Comparison of ENCODE assay signal across 8 cellular contexts in the genomic region with DNA sequence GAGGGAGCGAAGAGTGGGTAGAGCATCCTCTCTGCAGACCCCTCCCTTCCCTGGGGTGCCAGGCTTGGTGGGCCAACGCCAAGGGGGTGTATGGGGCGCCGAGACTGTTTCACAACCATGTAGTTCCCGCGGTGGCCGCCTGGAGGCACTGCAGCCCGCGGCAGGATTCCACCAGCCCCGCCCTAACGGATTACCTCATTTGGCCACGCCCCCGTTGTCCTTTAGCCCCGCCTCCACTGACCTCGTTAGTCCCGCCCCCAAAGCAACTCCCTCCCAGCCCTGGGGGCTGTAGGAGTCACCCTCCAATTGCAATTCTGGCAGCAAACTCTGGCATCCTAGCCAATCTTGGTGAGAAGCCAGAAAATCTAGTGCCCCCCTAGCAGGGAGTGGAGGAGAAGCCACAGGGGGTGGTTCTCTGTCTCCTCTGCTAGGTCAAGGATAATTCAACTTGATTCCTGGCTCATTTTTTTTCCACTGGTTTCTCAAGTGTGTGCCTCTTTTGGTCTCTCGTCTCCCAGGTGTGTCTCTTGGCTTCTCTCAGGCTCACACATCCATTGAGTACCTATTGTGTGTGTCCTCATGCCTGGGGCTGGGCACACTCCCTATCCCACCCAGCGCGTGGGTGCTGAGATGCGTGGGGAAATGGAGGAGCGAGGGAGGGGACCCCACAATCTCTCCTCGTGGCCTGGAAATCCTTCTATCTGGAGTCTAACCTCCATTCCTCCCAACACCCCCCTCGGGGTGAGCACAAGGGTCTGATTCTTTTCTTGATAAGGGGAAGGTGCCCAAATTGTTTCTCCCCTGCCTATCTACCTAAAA. TPM values are rescaled to one million over a fixed set of nuclear protein-coding genes. Genes with fewer than 3 reads are reported as not detected.
DNase-seq lines count a peak whose midpoint lies in the region; ATAC-seq, FAIRE-seq and TF ChIP-seq lines count a peak whose summit lies in the region.

No MANE protein-coding gene starts in this region.

- no peak overlapping the region for H3K4me3 ChIP-seq in BLaER1
- H3K4me3 ChIP-seq in H7 (ENCODE audit: insufficient read depth, low read depth, low read length) = peak overlapping the region; percentile 70
- H3K4me3 ChIP-seq in fibroblast of lung (replicated peaks in 1 of 4; ENCODE audit: control extremely low read depth in 1 of 4, insufficient read depth in 1 of 4, low read depth in 3 of 4, low read length in 4 of 4) = no peak overlapping the region

- DNase-seq in H7 (peak; percentile 95), RCC 7860 (ENCODE audit: low spot score) (peak; percentile 17), fibroblast of lung (ENCODE audit: low read depth in 2 of 2) (peak in 1 of 2 donors; percentile 66)
- DNase-seq in activated T-cell treated with anti-CD3 and anti-CD28 coated beads, Interleukin-2, amount 50 U/mL, for 48 hours = peak; percentile 93 to 96
- peak; percentile 72 for DNase-seq in stimulated activated naive CD4-positive, alpha-beta T cell treated with Interleukin-2 at 50 U/mL for 16 hours (lab: John Stamatoyannopoulos, UW)

- peaks cover 33% of the 10 kb centered on the region for H3K4me1 Mint-ChIP-seq in nephron

- ATAC-seq in GM21825 (IDR thresholded peaks at IDR 0.05; ENCODE audit: unreplicated experiment) = no peak

- TF ChIP-seq CTCF in fibroblast of lung (conservative IDR thresholded peaks at IDR 0.05 in 1 of 2, IDR thresholded peaks at IDR 0.05 in 1 of 2; ENCODE audit: low read depth in 1 of 2, low read length in 2 of 2) (peak; percentile 76 to 87), nephron (IDR thresholded peaks at IDR 0.05; ENCODE audit: unreplicated experiment in 3 of 3) (peak; percentile 95 to 99 (median 96))

- H3K4me1 ChIP-seq in BLaER1 (peaks cover 29% of the 10 kb centered on the region), fibroblast of lung (ENCODE audit: control insufficient read depth, extremely low read depth, insufficient read depth, low read length) (no peaks in the 10 kb centered on the region)

- H3K27me3 ChIP-seq in BLaER1 (peaks cover 30% of the 10 kb centered on the region), H7 (ENCODE audit: control insufficient read depth, insufficient read depth, low read length) (peaks cover 8% of the 10 kb centered on the region), fibroblast of lung (ENCODE audit: control insufficient read depth, insufficient read depth, low read length) (peaks cover 13% of the 10 kb centered on the region)

- peak overlapping the region; percentile 63 for H3K4me2 ChIP-seq in BLaER1
- no peak overlapping the region for H3K4me2 ChIP-seq in fibroblast of lung (ENCODE audit: extremely low read depth, insufficient read depth, low read length)

- H4K20me1 ChIP-seq in BLaER1 (no peaks in the 10 kb centered on the region), fibroblast of lung (ENCODE audit: control insufficient read depth, extremely low read depth, insufficient read depth, low read length) (no peaks in the 10 kb centered on the region)

- H3K79me2 ChIP-seq in fibroblast of lung (ENCODE audit: control insufficient read depth, insufficient read depth, low read length) = no peaks in the 10 kb centered on the region

- peaks cover 25% of the 10 kb centered on the region for H3K27me3 Mint-ChIP-seq in nephron (ENCODE audit: low read depth)

- no peak overlapping the region for H3K27ac ChIP-seq in BLaER1
- H3K27ac ChIP-seq in fibroblast of lung (ENCODE audit: insufficient read depth, low read length) = no peak overlapping the region

- FAIRE-seq in RCC 7860 (lab: Jason Lieb, UNC) = no peak

- H3K9ac ChIP-seq in BLaER1 (no peak overlapping the region), fibroblast of lung (ENCODE audit: insufficient read depth, low read length) (no peak overlapping the region)

- H3K27ac Mint-ChIP-seq in nephron = peak overlapping the region; percentile 49 to 87 (median 76)

- peaks cover 3% of the 10 kb centered on the region for H3K9me3 Mint-ChIP-seq in nephron

- no peaks in the 10 kb centered on the region for H3K9me3 ChIP-seq in BLaER1
- no peaks in the 10 kb centered on the region for H3K9me3 ChIP-seq in fibroblast of lung (ENCODE audit: control insufficient read depth, insufficient read depth, low read depth, low read length)

- peaks cover 4% of the 10 kb centered on the region for H3K36me3 Mint-ChIP-seq in nephron (ENCODE audit: low read depth)

- no peaks in the 10 kb centered on the region for H3K36me3 ChIP-seq in BLaER1
- no peaks in the 10 kb centered on the region; the same call in none of the 2 replicates for H3K36me3 ChIP-seq in H7 (replicated peaks; ENCODE audit: control insufficient read depth, insufficient read depth, low read length)
- no peaks in the 10 kb centered on the region for H3K36me3 ChIP-seq in fibroblast of lung (ENCODE audit: control insufficient read depth, insufficient read depth, low read length)

- H2AFZ ChIP-seq in fibroblast of lung (ENCODE audit: low read length) = no peak overlapping the region

- H3K4me3 Mint-ChIP-seq in nephron = peak overlapping the region; percentile 89 to 95 (median 94)

RNA-seq across cellular contexts. Expression of a gene that starts 2.0 kb away (rescaled TPM):
- 40.0 and 63.4 TPM in 2 replicates for total RNA-seq in H7 (2014; rRNA removed; shearing (Covaris generic))
- total RNA-seq in fibroblast of lung = 0.66 and 1.0 TPM in 2 replicates
- 0.15 and 11.6 TPM in 2 replicates for polyA plus RNA-seq in fibroblast of lung
- polyA plus RNA-seq in fibroblast of lung (2012) = 0.15 and 11.6 TPM in 2 replicates
- polyA minus RNA-seq in fibroblast of lung (ENCODE audit: low replicate concordance) = 19.4 TPM in 1 of 2 replicates, not detected in the other

Comparison
In these comparisons a context has a peak if more than half of its experiments do, and no peak if none do; other contexts are left out.
1. RNA of a gene that starts 2.0 kb away (total RNA-seq): 40.0 to 63.4 TPM in H7; 0.66 to 1.0 TPM in fibroblast of lung; every median in the first group is over 10 times any median in the second.